In the genomic region with DNA sequence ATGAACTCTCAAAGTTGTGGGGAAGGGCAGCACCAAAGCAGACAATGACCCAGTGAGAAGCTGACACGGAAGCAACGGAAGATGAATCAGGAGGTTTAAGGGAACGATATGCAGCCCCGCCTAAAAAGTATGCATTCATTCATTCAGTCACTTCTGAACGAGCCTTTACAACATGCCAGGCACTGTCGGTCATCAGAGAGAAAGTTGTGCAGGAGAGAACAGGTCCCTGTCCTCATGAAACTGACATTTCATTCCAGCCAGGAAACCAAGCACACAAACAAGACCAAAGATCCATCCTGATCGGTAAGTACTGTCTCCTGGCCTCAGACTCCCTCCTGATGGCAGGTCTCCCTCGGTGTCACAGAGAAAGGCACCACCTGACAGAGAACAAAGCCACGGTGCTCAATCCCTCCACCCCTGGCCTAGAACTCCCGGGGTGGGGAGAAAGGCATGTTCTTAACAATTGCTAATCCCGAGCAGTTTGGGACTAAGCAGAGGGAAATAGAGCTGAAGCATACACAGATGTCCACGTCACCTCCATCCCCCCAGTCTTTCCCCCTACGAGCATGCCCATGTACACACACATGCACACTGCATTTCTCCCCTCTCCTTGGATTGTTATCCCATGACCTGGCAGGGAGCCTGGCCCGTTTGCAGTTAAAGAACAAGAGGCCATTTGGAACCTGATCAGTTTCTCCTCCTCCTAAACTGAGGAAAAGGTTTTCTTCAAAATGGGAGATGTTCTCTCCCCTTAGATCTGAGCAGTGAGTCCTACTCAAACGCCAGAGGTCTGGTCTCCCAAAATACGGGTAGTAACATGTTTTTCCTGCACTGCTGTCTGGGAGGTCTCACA, we compare ENCODE assay signal across 14 cellular contexts. TPM values are rescaled to one million over a fixed set of nuclear protein-coding genes. Genes with fewer than 3 reads are reported as not detected.
DNase-seq lines count a peak whose midpoint lies in the region; ATAC-seq and TF ChIP-seq lines count a peak whose summit lies in the region.
"Had no signal": no experiment of that assay in that cellular context is flagged by ENCODE, and none has a peak within 500 bp of the region (broad histone marks: within the 10 kb centered on the region; RNA-seq: fewer than 3 reads in every experiment).

No MANE protein-coding gene starts in this region.

- H3K36me3 ChIP-seq in esophagus squamous epithelium = no peaks in the 10 kb centered on the region
- H3K36me3 ChIP-seq: esophagus muscularis mucosa had no signal

- no peak for TF ChIP-seq CTCF in C4-2B (conservative IDR thresholded peaks at IDR 0.05)
- TF ChIP-seq CTCF in RWPE1 (conservative IDR thresholded peaks at IDR 0.05; ENCODE audit: low read depth) = no peak
- no peak for TF ChIP-seq CTCF in esophagus squamous epithelium (IDR thresholded peaks at IDR 0.05)
- no peak for TF ChIP-seq CTCF in nephron (IDR thresholded peaks at IDR 0.05; ENCODE audit: unreplicated experiment in 3 of 3)

- H3K4me1 Mint-ChIP-seq in nephron (peaks cover 41% of the 10 kb centered on the region), T-cell (no peaks in the 10 kb centered on the region)

- no peak overlapping the region for H3K4me3 Mint-ChIP-seq in nephron
- H3K4me3 Mint-ChIP-seq in T-cell = no peak overlapping the region

- peak overlapping the region; percentile 5; the same call in 1 of the 2 replicates for H3K27ac ChIP-seq in C4-2B
- peak overlapping the region; percentile 89 for H3K27ac ChIP-seq in RWPE1
- H3K27ac ChIP-seq in esophagus squamous epithelium = peak overlapping the region; percentile 82 to 88 (median 84)
- H3K27ac ChIP-seq: parathyroid adenoma had no signal

- H3K9me3 ChIP-seq in esophagus squamous epithelium = no peaks in the 10 kb centered on the region
- H3K9me3 ChIP-seq: esophagus muscularis mucosa had no signal

- H3K27ac Mint-ChIP-seq in nephron (peak overlapping the region; percentile 52 to 85 (median 83)), T-cell (no peak overlapping the region)

- H3K27me3 ChIP-seq in esophagus squamous epithelium = no peaks in the 10 kb centered on the region
- H3K27me3 ChIP-seq: esophagus muscularis mucosa had no signal

- H3K27me3 Mint-ChIP-seq in nephron (ENCODE audit: low read depth) (peaks cover 3% of the 10 kb centered on the region), T-cell (no peaks in the 10 kb centered on the region)

- ATAC-seq in GM19395 (IDR thresholded peaks at IDR 0.05; ENCODE audit: unreplicated experiment) (no peak), T-cell (replicated peaks in 1 of 4) (no peak), GM21528 (IDR thresholded peaks at IDR 0.05; ENCODE audit: low FRiP score, unreplicated experiment) (no peak)
- ATAC-seq: Panc1 had no signal

- peaks cover 19 to 54% (median 20%) of the 10 kb centered on the region in 3 donors for H3K4me1 ChIP-seq in esophagus squamous epithelium

- CTCF ChIA-PET in RWPE1 (lab: Yijun Ruan, JAX) (no interaction called here), T-cell (lab: Charles Lee) (no interaction called here)

- peak in 1 of 4 donors; percentile 37 for TF ChIP-seq POLR2A in esophagus squamous epithelium (IDR thresholded peaks at IDR 0.05)

- H3K36me3 Mint-ChIP-seq in nephron (ENCODE audit: low read depth) = no peaks in the 10 kb centered on the region
- H3K36me3 Mint-ChIP-seq in T-cell = no peaks in the 10 kb centered on the region

- peak overlapping the region in 1 of 4 donors; percentile 50 for H3K4me3 ChIP-seq in esophagus squamous epithelium
- H3K4me3 ChIP-seq: esophagus muscularis mucosa had no signal

- no peaks in the 10 kb centered on the region for H3K9me3 Mint-ChIP-seq in nephron
- no peaks in the 10 kb centered on the region for H3K9me3 Mint-ChIP-seq in T-cell

- POLR2A ChIA-PET in RWPE1 (lab: Yijun Ruan, JAX; ENCODE audit: low non-redundant PET) (no interaction called here), T-cell (lab: Charles Lee) (no interaction called here)

- intact Hi-C loops in esophagus squamous epithelium (cut with DNase I) = no loop called here

- 37 to 42% methylated on average over 12 to 14 of the region's 16 CpGs for WGBS in esophagus squamous epithelium, 2 donors

- peak; percentile 76 for DNase-seq in RWPE1 (ENCODE audit: low spot score)
- DNase-seq in esophagus squamous epithelium (lab: John Stamatoyannopoulos, UW) = no peak
- DNase-seq in NCI-H2081 (lab: John Stamatoyannopoulos, UW) = no peak
- no peak for DNase-seq in T-cell
- DNase-seq: activated T-cell treated with anti-CD3 and anti-CD28 coated beads for 4 hours, GDM1, NCI-H1930 had no signal

RNA-seq across cellular contexts. Expression of gene LRFN4, which starts 49.4 kb away (rescaled TPM):
- total RNA-seq in esophagus squamous epithelium (10 to 100 TPM in 1 of 4 donors, 1 to 10 TPM in 3; 6.7 to 13.5 (median 7.2) TPM), T-cell (10 to 100 TPM in 1 of 5 donors, 1 to 10 TPM in 4; 1.5 to 12.9 (median 6.7) TPM)

RNA-seq across cellular contexts. Expression of gene PC, which starts 51.9 kb away (rescaled TPM):
- total RNA-seq in esophagus squamous epithelium (10 to 100 TPM; 13.5 to 43.0 (median 27.5) TPM), T-cell (10 to 100 TPM in 1 of 5 donors, 1 to 10 TPM in 4; 6.2 to 10.0 (median 7.4) TPM)

Comparison
In these comparisons a context has a peak if more than half of its experiments do, and no peak if none do; other contexts are left out.
1. H3K27ac ChIP-seq: peak in every context shown above with its lines; median percentile 89 in RWPE1; 84 in esophagus squamous epithelium; 5 in C4-2B.
2. H3K27ac Mint-ChIP-seq: peak in nephron (3 of 3); none in T-cell (0 of 2).